8 cellular contexts compared by ENCODE assay signal in genomic region chr18:11980148-11980554, GRCh38. TPM values are rescaled to one million over a fixed set of nuclear protein-coding genes. Genes with fewer than 3 reads are reported as not detected.
DNase-seq lines count a peak whose midpoint lies in the region; ATAC-seq and TF ChIP-seq lines count a peak whose summit lies in the region.

No MANE protein-coding gene starts in this region.

- DNase-seq in NCI-H2227 treated with DMSO at 0.1 percent for 48 hours (lab: John Stamatoyannopoulos, UW) (peak; percentile 65), NCI-H2227 (lab: John Stamatoyannopoulos, UW; ENCODE audit: unreplicated experiment) (no peak), hepatocyte (ENCODE audit: low spot score) (peak; percentile 52), NCI-H2029 (lab: John Stamatoyannopoulos, UW) (no peak)
- DNase-seq in stimulated activated naive CD8-positive, alpha-beta T cell treated with anti-CD3 and anti-CD28 coated beads, Interleukin-15, amount 100 ng/mL, for 72 hours, result no peak
- no peak for DNase-seq in stimulated activated CD4-positive, alpha-beta T cell treated with anti-CD3 and anti-CD28 coated beads, Interleukin-4, amount 100 ng/mL, for 4 hours

- H3K27ac Mint-ChIP-seq in stimulated activated naive CD8-positive, alpha-beta T cell treated with anti-CD3 and anti-CD28 coated beads, Interleukin-15, amount 100 ng/mL, for 72 hours, result peak overlapping the region; percentile 52 to 92

- H3K4me2 ChIP-seq in hepatocyte, result peak overlapping the region; percentile 83

- H4K20me1 ChIP-seq in hepatocyte (ENCODE audit: insufficient read depth, poor library complexity, severe bottlenecking), result no peaks in the 10 kb centered on the region

- H3K9me3 Mint-ChIP-seq in stimulated activated naive CD8-positive, alpha-beta T cell treated with anti-CD3 and anti-CD28 coated beads, Interleukin-15, amount 100 ng/mL, for 72 hours, result no peaks in the 10 kb centered on the region

- no peaks in the 10 kb centered on the region for H3K36me3 ChIP-seq in hepatocyte (replicated peaks; ENCODE audit: insufficient read depth, low read depth)

- H2AFZ ChIP-seq in hepatocyte, result peak overlapping the region; percentile 90

- H3K27me3 Mint-ChIP-seq in stimulated activated naive CD8-positive, alpha-beta T cell treated with anti-CD3 and anti-CD28 coated beads, Interleukin-15, amount 100 ng/mL, for 72 hours, result no peaks in the 10 kb centered on the region

- H3K79me2 ChIP-seq in hepatocyte, result peaks cover 24% of the 10 kb centered on the region

- TF ChIP-seq CTCF in VCaP (conservative IDR thresholded peaks at IDR 0.05), result no peak
- no peak for TF ChIP-seq CTCF in hepatocyte (IDR thresholded peaks at IDR 0.05; ENCODE audit: poor library complexity)

- peaks cover 29% of the 10 kb centered on the region for H3K4me1 Mint-ChIP-seq in stimulated activated naive CD8-positive, alpha-beta T cell treated with anti-CD3 and anti-CD28 coated beads, Interleukin-15, amount 100 ng/mL, for 72 hours

- H3K27ac ChIP-seq in VCaP, result peak overlapping the region; percentile 93
- peak overlapping the region; percentile 96 for H3K27ac ChIP-seq in hepatocyte

- no peaks in the 10 kb centered on the region for H3K9me2 ChIP-seq in hepatocyte (replicated peaks; ENCODE audit: insufficient read depth)

- peak overlapping the region; percentile 37 for H3K4me3 ChIP-seq in hepatocyte

- no peaks in the 10 kb centered on the region for H3K9me3 ChIP-seq in hepatocyte (ENCODE audit: low read depth)

- no peak for ATAC-seq in stimulated activated naive CD8-positive, alpha-beta T cell treated with anti-CD3 and anti-CD28 coated beads, Interleukin-15, amount 100 ng/mL, for 72 hours
- no peak for ATAC-seq in HG03159 (IDR thresholded peaks at IDR 0.05; ENCODE audit: unreplicated experiment)

- no peaks in the 10 kb centered on the region for H3K27me3 ChIP-seq in hepatocyte

- peaks cover 14% of the 10 kb centered on the region for H3K4me1 ChIP-seq in hepatocyte (ENCODE audit: insufficient read depth)

- WGBS in hepatocyte (ENCODE audit: low lambda C conversion rate, missing lambda C conversion rate), result 8% methylated on average over 18 of the region's 19 CpGs

- peak overlapping the region; percentile 90 to 91 for H3K4me3 Mint-ChIP-seq in stimulated activated naive CD8-positive, alpha-beta T cell treated with anti-CD3 and anti-CD28 coated beads, Interleukin-15, amount 100 ng/mL, for 72 hours

RNA-seq across cellular contexts. Expression of gene IMPA2, which starts 1.2 kb away (rescaled TPM):
- total RNA-seq in hepatocyte, result 72.4 and 75.6 TPM in 2 replicates
- polyA plus RNA-seq in hepatocyte, result 116 and 130 TPM in 2 replicates

Comparison
In these comparisons a context has a peak if more than half of its experiments do, and no peak if none do; other contexts are left out.
1. DNase-seq: peak in NCI-H2227 treated with DMSO at 0.1 percent for 48 hours (single experiment) and hepatocyte (single experiment); none in NCI-H2227 (single experiment), stimulated activated naive CD8-positive, alpha-beta T cell treated with anti-CD3 and anti-CD28 coated beads, Interleukin-15, amount 100 ng/mL, for 72 hours (0 of 2), stimulated activated CD4-positive, alpha-beta T cell treated with anti-CD3 and anti-CD28 coated beads, Interleukin-4, amount 100 ng/mL, for 4 hours (0 of 2) and NCI-H2029 (single experiment).